1 cellular context compared by ENCODE assay signal in the genomic region with DNA sequence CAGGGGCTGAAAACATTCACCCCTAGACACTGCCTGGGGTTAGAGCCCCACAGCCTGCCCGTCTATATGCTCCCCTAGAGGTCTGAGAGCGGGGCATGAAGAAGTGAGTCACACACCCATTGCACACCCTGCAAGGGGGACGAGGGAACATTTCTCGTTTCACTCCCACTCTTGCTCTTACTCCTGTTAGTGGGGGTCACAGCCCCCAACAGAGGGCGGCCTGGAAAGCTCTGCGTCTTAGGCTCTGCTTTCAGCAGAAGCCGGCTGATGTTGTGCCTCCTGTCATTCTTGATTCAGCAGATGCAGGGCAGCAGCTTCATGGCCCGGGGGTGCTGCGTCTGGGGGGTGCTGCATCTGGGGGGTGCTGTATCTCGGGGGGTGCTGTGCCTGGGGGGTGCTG.
TF ChIP-seq lines count a peak whose summit lies in the region.

No MANE protein-coding gene starts in this region.

TF ChIP-seq in IMR-90, 13 proteins besides CTCF, POLR2A, EP300 and RAD21 (continued from another document):
- no peak for TF ChIP-seq MAFK (IDR thresholded peaks at IDR 0.05; ENCODE audit: low read depth, low read length)
- no peak for TF ChIP-seq CEBPB (IDR thresholded peaks at IDR 0.05; ENCODE audit: low read depth, low read length)
